In genomic region chr10:96832721-96833219, GRCh38 we compare ENCODE assay signal across 8 cellular contexts. TPM values are rescaled to one million over a fixed set of nuclear protein-coding genes. Genes with fewer than 3 reads are reported as not detected.
DNase-seq lines count a peak whose midpoint lies in the region; ATAC-seq and TF ChIP-seq lines count a peak whose summit lies in the region.

No MANE protein-coding gene starts in this region.

- peak overlapping the region; percentile 96 for H3K4me3 ChIP-seq in effector memory CD4-positive, alpha-beta T cell (ENCODE audit: insufficient read depth, low read depth, low read length, poor library complexity, severe bottlenecking)

- no peaks in the 10 kb centered on the region for H3K9me3 ChIP-seq in effector memory CD4-positive, alpha-beta T cell (ENCODE audit: control insufficient read depth, low read length)

- ATAC-seq in GM18873 (IDR thresholded peaks at IDR 0.05; ENCODE audit: low FRiP score, unreplicated experiment): peak; percentile 49
- peak; percentile 60 for ATAC-seq in HG03103 (IDR thresholded peaks at IDR 0.05; ENCODE audit: low read depth, unreplicated experiment)
- ATAC-seq in activated CD8-positive, alpha-beta T cell treated with anti-CD3 and anti-CD28 coated beads for 36 hours: peak; percentile 74
- ATAC-seq in memory B cell (ENCODE audit: low read depth): peak; percentile 64

- no peaks in the 10 kb centered on the region for H3K36me3 ChIP-seq in effector memory CD4-positive, alpha-beta T cell (ENCODE audit: control insufficient read depth, insufficient read depth, low read length)

- H3K27me3 ChIP-seq in effector memory CD4-positive, alpha-beta T cell (replicated peaks; ENCODE audit: control insufficient read depth, insufficient read depth, low read length, poor library complexity, severe bottlenecking): no peaks in the 10 kb centered on the region

- H3K9me3 Mint-ChIP-seq in activated CD8-positive, alpha-beta T cell treated with anti-CD3 and anti-CD28 coated beads for 36 hours: no peaks in the 10 kb centered on the region
- no peaks in the 10 kb centered on the region for H3K9me3 Mint-ChIP-seq in memory B cell

- peak overlapping the region; percentile 82 for H3K4me3 Mint-ChIP-seq in activated CD8-positive, alpha-beta T cell treated with anti-CD3 and anti-CD28 coated beads for 36 hours
- H3K4me3 Mint-ChIP-seq in memory B cell: peak overlapping the region; percentile 94

- intact Hi-C loops in activated CD8-positive, alpha-beta T cell treated with anti-CD3 and anti-CD28 coated beads for 36 hours (cut with micrococcal nuclease): loop anchor here (5.0 to 10.0 kb wide), 3 partner anchors 65 to 202 kb away; no protein-coding TSS in a partner anchor

- H3K27ac Mint-ChIP-seq in activated CD8-positive, alpha-beta T cell treated with anti-CD3 and anti-CD28 coated beads for 36 hours: peak overlapping the region; percentile 85
- H3K27ac Mint-ChIP-seq in memory B cell: peak overlapping the region; percentile 98

- DNase-seq in AG20443 (ENCODE audit: low spot score) (peak; percentile 94), NCI-H510A treated with DMSO at 0.1 percent for 48 hours (lab: John Stamatoyannopoulos, UW) (peak; percentile 67), memory B cell (ENCODE audit: low spot score in 2 of 2) (peak; percentile 95 to 98)
- DNase-seq in activated CD8-positive, alpha-beta T cell treated with anti-CD3 and anti-CD28 coated beads for 36 hours: peak; percentile 91
- peak; percentile 73 to 78 (median 76) for DNase-seq in effector memory CD4-positive, alpha-beta T cell
- peak; percentile 71 to 84 (median 73) for DNase-seq in stimulated activated CD4-positive, alpha-beta T cell treated with anti-CD3 and anti-CD28 coated beads, TNF-alpha, amount 100 ng/mL, for 48 hours (ENCODE audit: low read depth in 3 of 3)

- peaks cover 52% of the 10 kb centered on the region for H3K4me1 Mint-ChIP-seq in activated CD8-positive, alpha-beta T cell treated with anti-CD3 and anti-CD28 coated beads for 36 hours (ENCODE audit: low read depth)
- H3K4me1 Mint-ChIP-seq in memory B cell: peaks cover 38% of the 10 kb centered on the region

- POLR2A ChIA-PET in activated CD8-positive, alpha-beta T cell treated with anti-CD3 and anti-CD28 coated beads for 36 hours (lab: Charles Lee): interaction anchor here (0.6 to 1.6 kb wide), 2 partner anchors 9 to 114 kb away, joined by 3 to 5 read pairs; no protein-coding TSS in a partner anchor

- CTCF ChIA-PET in activated CD8-positive, alpha-beta T cell treated with anti-CD3 and anti-CD28 coated beads for 36 hours (lab: Charles Lee): interaction anchor here (0.6 to 1.4 kb wide), 3 partner anchors 192 to 194 kb away, joined by 3 to 4 read pairs (median 4); no protein-coding TSS in a partner anchor

- H3K4me1 ChIP-seq in effector memory CD4-positive, alpha-beta T cell (ENCODE audit: control insufficient read depth, insufficient read depth, low read length, poor library complexity, severe bottlenecking): peaks cover 20% of the 10 kb centered on the region

- H3K27ac ChIP-seq in effector memory CD4-positive, alpha-beta T cell (ENCODE audit: insufficient read depth, low read length, poor library complexity, severe bottlenecking): peak overlapping the region; percentile 78

- H3K36me3 Mint-ChIP-seq in activated CD8-positive, alpha-beta T cell treated with anti-CD3 and anti-CD28 coated beads for 36 hours (ENCODE audit: low read depth): peaks cover 14% of the 10 kb centered on the region
- H3K36me3 Mint-ChIP-seq in memory B cell: peaks cover 3% of the 10 kb centered on the region

- H3K27me3 Mint-ChIP-seq in activated CD8-positive, alpha-beta T cell treated with anti-CD3 and anti-CD28 coated beads for 36 hours: no peaks in the 10 kb centered on the region
- H3K27me3 Mint-ChIP-seq in memory B cell: no peaks in the 10 kb centered on the region

- no peak for TF ChIP-seq CTCF in activated CD8-positive, alpha-beta T cell treated with anti-CD3 and anti-CD28 coated beads for 36 hours (IDR thresholded peaks at IDR 0.05)

RNA-seq across cellular contexts. Expression of gene LCOR, which starts 0.7 kb away (rescaled TPM):
- total RNA-seq in activated CD8-positive, alpha-beta T cell treated with anti-CD3 and anti-CD28 coated beads for 36 hours: 10 to 100 TPM; 20.6 to 24.3 TPM

Comparison
In these comparisons a context has a peak if more than half of its experiments do, and no peak if none do; other contexts are left out.
1. Peak in every context shown above with its lines: DNase-seq, ATAC-seq, H3K4me3 ChIP-seq and H3K27ac ChIP-seq.